Comparison of ENCODE assay signal across 27 cellular contexts in genomic region chr4:152565338-152565737, GRCh38.
"Had no signal": no experiment of that assay in that cellular context is flagged by ENCODE, and none has a peak within 500 bp of the region (broad histone marks: within the 10 kb centered on the region; RNA-seq: fewer than 3 reads in every experiment).

No MANE protein-coding gene starts in this region.

- H3K9me3 Mint-ChIP-seq: activated naive CD4-positive, alpha-beta T cell treated with anti-CD3 and anti-CD28 coated beads, Interleukin-2, amount 10 ng/mL, durations not matched to agents 7 days and 5 days; activated naive CD8-positive, alpha-beta T cell treated with anti-CD3 and anti-CD28 coated beads for 36 hours; activated T-cell treated with anti-CD3 and anti-CD28 coated beads, Interleukin-2, amount 50 U/mL, for 72 hours; activated T-helper 2 cell treated with anti-CD3 and anti-CD28 coated beads, Interferon-gamma antibody, Interleukin-2, Interleukin-4, amounts not matched to agents 10 μg/mL and 5 μg/mL and 100 μg/mL, durations not matched to agents 14 hours and 24 hours and 36 hours; IgD-negative memory B cell had no signal

- H3K4me1 ChIP-seq: Peyer's patch, SJCRH30 had no signal

- H3K4me2 ChIP-seq: SK-N-SH had no signal

- H3K36me3 ChIP-seq: Peyer's patch, SJCRH30 had no signal

- H3K27ac Mint-ChIP-seq: activated CD4-positive, alpha-beta T cell treated with anti-CD3 and anti-CD28 coated beads, Interleukin-2, amount 10 ng/mL, durations not matched to agents 24 days and 14 days; activated naive CD4-positive, alpha-beta T cell treated with anti-CD3 and anti-CD28 coated beads, Interleukin-2, amount 10 ng/mL, durations not matched to agents 7 days and 5 days; activated naive CD8-positive, alpha-beta T cell treated with anti-CD3 and anti-CD28 coated beads for 36 hours; activated T-cell treated with anti-CD3 and anti-CD28 coated beads, Interleukin-2, amount 50 U/mL, for 72 hours; activated T-helper 2 cell treated with anti-CD3 and anti-CD28 coated beads, Interferon-gamma antibody, Interleukin-2, Interleukin-4, amounts not matched to agents 10 μg/mL and 5 μg/mL and 100 μg/mL, durations not matched to agents 14 hours and 24 hours and 36 hours; IgD-negative memory B cell; WTC11 had no signal

- H3K36me3 Mint-ChIP-seq: activated naive CD4-positive, alpha-beta T cell treated with anti-CD3 and anti-CD28 coated beads, Interleukin-2, amount 10 ng/mL, durations not matched to agents 7 days and 5 days; activated naive CD8-positive, alpha-beta T cell treated with anti-CD3 and anti-CD28 coated beads for 36 hours; IgD-negative memory B cell; WTC11 had no signal

- H3K4me1 Mint-ChIP-seq: activated naive CD8-positive, alpha-beta T cell treated with anti-CD3 and anti-CD28 coated beads for 36 hours; WTC11 had no signal

- H3K4me3 ChIP-seq: Peyer's patch, SJCRH30 had no signal

- H3K9me2 ChIP-seq: SK-N-SH had no signal

- H3K27ac ChIP-seq: Peyer's patch, RWPE1, SJCRH30 had no signal

- H3K27me3 Mint-ChIP-seq: activated naive CD4-positive, alpha-beta T cell treated with anti-CD3 and anti-CD28 coated beads, Interleukin-2, amount 10 ng/mL, durations not matched to agents 7 days and 5 days; activated naive CD8-positive, alpha-beta T cell treated with anti-CD3 and anti-CD28 coated beads for 36 hours; IgD-negative memory B cell had no signal

- H3K27me3 ChIP-seq: Peyer's patch, SJCRH30 had no signal

- H3K4me3 Mint-ChIP-seq: activated CD4-positive, alpha-beta T cell treated with anti-CD3 and anti-CD28 coated beads, Interleukin-2, amount 10 ng/mL, durations not matched to agents 24 days and 14 days; activated naive CD4-positive, alpha-beta T cell treated with anti-CD3 and anti-CD28 coated beads, Interleukin-2, amount 10 ng/mL, durations not matched to agents 7 days and 5 days; activated naive CD8-positive, alpha-beta T cell treated with anti-CD3 and anti-CD28 coated beads for 36 hours; activated T-cell treated with anti-CD3 and anti-CD28 coated beads, Interleukin-2, amount 50 U/mL, for 72 hours; IgD-negative memory B cell; WTC11 had no signal

- FAIRE-seq: bronchial epithelial cell had no signal

- H3K9me3 ChIP-seq: Peyer's patch, SJCRH30, SK-N-SH had no signal

- DNase-seq: activated CD4-positive, alpha-beta T cell treated with anti-CD3 and anti-CD28 coated beads, Interleukin-2, amount 50 U/mL, for 48 hours; activated CD4-positive, CD25-positive, alpha-beta regulatory T cell treated with anti-CD3 and anti-CD28 coated beads, Interleukin-2, amount 50 U/mL, for 72 hours; activated gamma-delta T cell treated with Interleukin-2 at 50 U/mL for 16 hours; activated naive CD4-positive, alpha-beta T cell treated with anti-CD3 and anti-CD28 coated beads, Interleukin-2, amount 10 ng/mL, durations not matched to agents 7 days and 5 days; activated naive CD8-positive, alpha-beta T cell treated with anti-CD3 and anti-CD28 coated beads for 36 hours; activated T-cell treated with anti-CD3 and anti-CD28 coated beads, Interleukin-2, amount 50 U/mL, for 72 hours; anterior cingulate cortex; central memory CD4-positive, alpha-beta T cell; KG1; MV-4-11; NCI-H1092 treated with DMSO at 0.1 percent for 48 hours; NCI-H1436; NCI-H1694 treated with DMSO at 0.1 percent for 48 hours; NCI-H2081; NCI-H446; NCI-H524; Peyer's patch; Right ventricle myocardium superior; SJCRH30; SK-N-SH; T-helper 1 cell had no signal
